In the genomic region with DNA sequence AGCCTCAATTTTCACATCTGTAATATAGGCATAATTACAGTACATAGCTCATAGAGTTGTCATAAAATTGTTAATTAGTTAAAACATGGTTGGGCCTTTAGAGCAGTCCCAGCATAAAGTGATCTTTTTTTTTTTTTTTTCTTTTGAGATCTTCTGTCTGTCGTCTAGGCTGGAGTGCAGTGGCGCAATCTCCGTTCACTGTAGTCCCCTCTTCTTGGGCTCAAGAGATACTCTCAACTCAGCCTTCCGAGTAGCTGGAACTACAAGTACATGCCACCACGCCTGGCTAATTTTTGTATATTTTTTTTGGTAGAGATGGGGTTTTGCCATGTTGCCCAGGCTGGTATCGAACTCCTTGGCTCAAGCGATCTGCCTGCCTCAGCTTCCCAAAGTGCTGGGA, we compare ENCODE assay signal across 8 cellular contexts.
"Had no signal": no experiment of that assay in that cellular context is flagged by ENCODE, and none has a peak within 500 bp of the region (broad histone marks: within the 10 kb centered on the region; RNA-seq: fewer than 3 reads in every experiment).

No MANE protein-coding gene starts in this region.

- H3K27ac ChIP-seq: HL-60 had no signal

- H3K4me3 ChIP-seq: GM23338 had no signal

- H3K4me2 ChIP-seq: GM23338 had no signal

- DNase-seq: H9, HCEC 1CT, KG1 had no signal

- FAIRE-seq: H1, H54, HepG2 had no signal

- ATAC-seq: GM23338, HepG2 had no signal

- H2AFZ ChIP-seq: GM23338 had no signal
